In the genomic region with DNA sequence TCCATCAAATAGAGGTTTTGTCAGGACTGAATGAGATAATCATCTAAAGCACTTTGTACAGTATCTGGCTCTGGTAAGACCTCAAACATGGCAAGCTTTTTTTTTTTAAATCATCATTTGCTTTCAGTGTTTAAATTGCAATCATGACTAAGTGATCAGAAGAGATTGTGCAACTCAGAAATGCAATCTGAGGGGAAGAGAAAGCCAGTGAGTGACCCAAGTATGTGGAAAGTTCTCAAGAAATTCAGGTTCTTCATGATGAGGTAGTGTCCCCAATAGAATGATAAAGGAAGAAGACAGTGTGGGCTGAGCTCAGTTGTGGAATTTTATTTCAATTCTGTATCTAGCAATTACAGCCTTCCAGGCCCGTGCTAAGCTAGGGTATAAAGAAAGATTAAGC, we compare ENCODE assay signal across 11 cellular contexts.
"Had no signal": no experiment of that assay in that cellular context is flagged by ENCODE, and none has a peak within 500 bp of the region (broad histone marks: within the 10 kb centered on the region; RNA-seq: fewer than 3 reads in every experiment).

No MANE protein-coding gene starts in this region.

- H3K36me3 Mint-ChIP-seq: T-cell had no signal

- ATAC-seq: effector memory CD8-positive, alpha-beta T cell; T-cell had no signal

- H3K4me3 Mint-ChIP-seq: activated B cell treated with CpG ODN at 0.5 μM for 24 hours; activated CD4-positive, alpha-beta T cell treated with anti-CD3 and anti-CD28 coated beads, Interleukin-2, amount 10 ng/mL, durations not matched to agents 7 days and 5 days; effector memory CD8-positive, alpha-beta T cell; neural crest cell; T-cell had no signal

- DNase-seq: activated B cell treated with CpG ODN at 0.5 μM for 24 hours; activated CD4-positive, alpha-beta T cell treated with anti-CD3 and anti-CD28 coated beads, Interleukin-2, amount 10 ng/mL, durations not matched to agents 7 days and 5 days; activated naive CD4-positive, alpha-beta T cell treated with anti-CD3 and anti-CD28 coated beads, Interleukin-2, amount 50 U/mL, for 16 hours; activated T-cell treated with anti-CD3 and anti-CD28 coated beads for 4 hours; effector memory CD8-positive, alpha-beta T cell; hippocampal formation; ovary; small intestine; T-cell had no signal

- H3K9me3 Mint-ChIP-seq: activated B cell treated with CpG ODN at 0.5 μM for 24 hours; activated CD4-positive, alpha-beta T cell treated with anti-CD3 and anti-CD28 coated beads, Interleukin-2, amount 10 ng/mL, durations not matched to agents 7 days and 5 days; activated T-helper 2 cell treated with anti-CD3 and anti-CD28 coated beads, Interferon-gamma antibody, Interleukin-2, Interleukin-4, amounts not matched to agents 10 μg/mL and 5 μg/mL and 100 μg/mL, durations not matched to agents 14 hours and 24 hours and 36 hours; effector memory CD8-positive, alpha-beta T cell; T-cell had no signal

- H3K4me1 Mint-ChIP-seq: activated B cell treated with CpG ODN at 0.5 μM for 24 hours; activated CD4-positive, alpha-beta T cell treated with anti-CD3 and anti-CD28 coated beads, Interleukin-2, amount 10 ng/mL, durations not matched to agents 7 days and 5 days; neural crest cell; T-cell had no signal

- H3K4me3 ChIP-seq: ovary had no signal

- H3K27me3 Mint-ChIP-seq: activated CD4-positive, alpha-beta T cell treated with anti-CD3 and anti-CD28 coated beads, Interleukin-2, amount 10 ng/mL, durations not matched to agents 7 days and 5 days had no signal

- H3K27ac Mint-ChIP-seq: activated B cell treated with CpG ODN at 0.5 μM for 24 hours; activated CD4-positive, alpha-beta T cell treated with anti-CD3 and anti-CD28 coated beads, Interleukin-2, amount 10 ng/mL, durations not matched to agents 7 days and 5 days; activated T-helper 2 cell treated with anti-CD3 and anti-CD28 coated beads, Interferon-gamma antibody, Interleukin-2, Interleukin-4, amounts not matched to agents 10 μg/mL and 5 μg/mL and 100 μg/mL, durations not matched to agents 14 hours and 24 hours and 36 hours; effector memory CD8-positive, alpha-beta T cell; T-cell had no signal
